Comparison of ENCODE assay signal across 32 cellular contexts in the genomic region with DNA sequence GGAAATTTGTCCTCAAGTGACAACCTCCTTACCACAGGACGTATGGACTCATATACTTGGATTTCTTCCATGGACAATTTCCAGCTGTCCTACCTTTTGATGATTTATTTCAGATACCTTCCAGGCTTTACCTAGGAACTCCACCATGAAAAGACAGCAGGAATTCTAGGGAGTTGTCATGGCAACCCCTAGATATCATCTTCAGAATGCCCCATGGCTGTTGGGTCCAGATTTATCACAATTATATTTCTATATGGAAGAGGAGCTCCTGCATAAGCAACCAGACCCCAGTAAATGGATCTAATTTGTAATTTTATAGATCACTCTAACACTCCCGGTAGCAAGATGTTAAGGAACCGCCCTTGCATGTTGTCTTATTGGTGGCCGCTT.
"Had no signal": no experiment of that assay in that cellular context is flagged by ENCODE, and none has a peak within 500 bp of the region (broad histone marks: within the 10 kb centered on the region; RNA-seq: fewer than 3 reads in every experiment).

No MANE protein-coding gene starts in this region.

- H3K36me3 Mint-ChIP-seq: activated naive CD4-positive, alpha-beta T cell treated with anti-CD3 and anti-CD28 coated beads, Interleukin-2, amount 10 ng/mL, durations not matched to agents 7 days and 5 days; activated naive CD8-positive, alpha-beta T cell treated with anti-CD3 and anti-CD28 coated beads, Interleukin-2, amount 10 ng/mL, durations not matched to agents 7 days and 5 days; stimulated activated effector memory CD8-positive, alpha-beta T cell treated with anti-CD3 and anti-CD28 coated beads, Interleukin-12 subunit alpha, Interleukin-12 subunit beta, amount 100 ng/mL, for 72 hours had no signal

- H3K9me3 Mint-ChIP-seq: activated naive CD4-positive, alpha-beta T cell treated with anti-CD3 and anti-CD28 coated beads, Interleukin-2, amount 10 ng/mL, durations not matched to agents 7 days and 5 days; activated naive CD8-positive, alpha-beta T cell treated with anti-CD3 and anti-CD28 coated beads, Interleukin-2, amount 10 ng/mL, durations not matched to agents 7 days and 5 days; T-helper 1 cell treated with Interleukin-12 subunit alpha and Interleukin-12 subunit beta and Interleukin-4 antibody, amounts not matched to agents 30 μg/mL and 1 μg/mL, for 36 hours had no signal

- H3K36me3 ChIP-seq: ascending aorta, brain microvascular endothelial cell, gastrocnemius medialis, left ventricle myocardium inferior, right lobe of liver, thyroid gland, upper lobe of left lung, vagina, WERI-Rb-1 had no signal

- ATAC-seq: activated CD4-positive, CD25-positive, alpha-beta regulatory T cell treated with anti-CD3 and anti-CD28 coated beads, Interleukin-2, amount 50 U/mL, for 24 hours; effector memory CD8-positive, alpha-beta T cell; right lobe of liver; stimulated activated effector memory CD8-positive, alpha-beta T cell treated with anti-CD3 and anti-CD28 coated beads, Interleukin-12 subunit alpha, Interleukin-12 subunit beta, amount 100 ng/mL, for 72 hours had no signal

- DNase-seq: activated CD4-positive, alpha-beta T cell treated with anti-CD3 and anti-CD28 coated beads for 48 hours; activated CD4-positive, alpha-beta T cell treated with anti-CD3 and anti-CD28 coated beads, Interleukin-2, amount 50 U/mL, for 48 hours; activated CD8-positive, alpha-beta memory T cell treated with anti-CD3 and anti-CD28 coated beads for 24 hours; activated CD8-positive, alpha-beta memory T cell treated with anti-CD3 and anti-CD28 coated beads, Interleukin-2, amount 50 U/mL, for 4 hours; activated gamma-delta T cell; activated naive CD4-positive, alpha-beta T cell treated with anti-CD3 and anti-CD28 coated beads, Interleukin-2, amount 10 ng/mL, durations not matched to agents 7 days and 5 days; activated naive CD8-positive, alpha-beta T cell treated with anti-CD3 and anti-CD28 coated beads, Interleukin-2, amount 10 ng/mL, durations not matched to agents 7 days and 5 days; activated T-cell treated with anti-CD3 and anti-CD28 coated beads, Interleukin-2, amount 50 U/mL, for 24 hours; brain microvascular endothelial cell; cortex of kidney; effector memory CD8-positive, alpha-beta T cell; erythroblast; glutamatergic neuron; left ventricle myocardium inferior; mesendoderm; occipital lobe; right lobe of liver; stimulated activated CD4-positive, alpha-beta T cell treated with anti-CD3 and anti-CD28 coated beads, Interleukin-4, amount 100 ng/mL, for 24 hours; T-helper 9 cell; thyroid gland; upper lobe of left lung; WERI-Rb-1 had no signal

- H3K4me1 Mint-ChIP-seq: activated naive CD4-positive, alpha-beta T cell treated with anti-CD3 and anti-CD28 coated beads, Interleukin-2, amount 10 ng/mL, durations not matched to agents 7 days and 5 days; activated naive CD8-positive, alpha-beta T cell treated with anti-CD3 and anti-CD28 coated beads, Interleukin-2, amount 10 ng/mL, durations not matched to agents 7 days and 5 days; stimulated activated effector memory CD8-positive, alpha-beta T cell treated with anti-CD3 and anti-CD28 coated beads, Interleukin-12 subunit alpha, Interleukin-12 subunit beta, amount 100 ng/mL, for 72 hours had no signal

- H3K27me3 Mint-ChIP-seq: activated naive CD4-positive, alpha-beta T cell treated with anti-CD3 and anti-CD28 coated beads, Interleukin-2, amount 10 ng/mL, durations not matched to agents 7 days and 5 days; activated naive CD8-positive, alpha-beta T cell treated with anti-CD3 and anti-CD28 coated beads, Interleukin-2, amount 10 ng/mL, durations not matched to agents 7 days and 5 days; activated T-cell treated with anti-CD3 and anti-CD28 coated beads, Interleukin-2, amount 50 U/mL, for 24 hours; effector memory CD8-positive, alpha-beta T cell; stimulated activated naive CD8-positive, alpha-beta T cell treated with anti-CD3 and anti-CD28 coated beads, Interleukin-15, Interleukin-2, amounts not matched to agents 100 ng/mL and 50 ng/mL, for 24 hours had no signal

- H3K27me3 ChIP-seq: ascending aorta, brain microvascular endothelial cell, gastrocnemius medialis, right lobe of liver, thyroid gland, upper lobe of left lung, vagina had no signal

- H3K27ac ChIP-seq: brain microvascular endothelial cell, gastrocnemius medialis, left ventricle myocardium inferior, right lobe of liver, skin epidermis, thyroid gland, upper lobe of left lung, vagina, WERI-Rb-1 had no signal

- H3K4me3 ChIP-seq: ascending aorta, gastrocnemius medialis, left ventricle myocardium inferior, lung, right lobe of liver, skin epidermis, thyroid gland, upper lobe of left lung, vagina had no signal

- H3K4me1 ChIP-seq: ascending aorta, gastrocnemius medialis, right lobe of liver, thyroid gland, vagina had no signal

- H3K9me3 ChIP-seq: ascending aorta, gastrocnemius medialis, right lobe of liver, thyroid gland, vagina had no signal

- H3K4me3 Mint-ChIP-seq: activated naive CD4-positive, alpha-beta T cell treated with anti-CD3 and anti-CD28 coated beads, Interleukin-2, amount 10 ng/mL, durations not matched to agents 7 days and 5 days; activated naive CD8-positive, alpha-beta T cell treated with anti-CD3 and anti-CD28 coated beads, Interleukin-2, amount 10 ng/mL, durations not matched to agents 7 days and 5 days; activated T-cell treated with anti-CD3 and anti-CD28 coated beads, Interleukin-2, amount 50 U/mL, for 24 hours; effector memory CD8-positive, alpha-beta T cell; nephron; stimulated activated effector memory CD8-positive, alpha-beta T cell treated with anti-CD3 and anti-CD28 coated beads, Interleukin-12 subunit alpha, Interleukin-12 subunit beta, amount 100 ng/mL, for 72 hours; stimulated activated naive CD8-positive, alpha-beta T cell treated with anti-CD3 and anti-CD28 coated beads, Interleukin-15, Interleukin-2, amounts not matched to agents 100 ng/mL and 50 ng/mL, for 24 hours; T-helper 1 cell treated with Interleukin-12 subunit alpha and Interleukin-12 subunit beta and Interleukin-4 antibody, amounts not matched to agents 30 μg/mL and 1 μg/mL, for 36 hours had no signal

- H3K27ac Mint-ChIP-seq: activated naive CD4-positive, alpha-beta T cell treated with anti-CD3 and anti-CD28 coated beads, Interleukin-2, amount 10 ng/mL, durations not matched to agents 7 days and 5 days; activated naive CD8-positive, alpha-beta T cell treated with anti-CD3 and anti-CD28 coated beads, Interleukin-2, amount 10 ng/mL, durations not matched to agents 7 days and 5 days; activated T-cell treated with anti-CD3 and anti-CD28 coated beads, Interleukin-2, amount 50 U/mL, for 24 hours; effector memory CD8-positive, alpha-beta T cell; nephron; stimulated activated effector memory CD8-positive, alpha-beta T cell treated with anti-CD3 and anti-CD28 coated beads, Interleukin-12 subunit alpha, Interleukin-12 subunit beta, amount 100 ng/mL, for 72 hours; stimulated activated naive CD8-positive, alpha-beta T cell treated with anti-CD3 and anti-CD28 coated beads, Interleukin-15, Interleukin-2, amounts not matched to agents 100 ng/mL and 50 ng/mL, for 24 hours; T-helper 1 cell treated with Interleukin-12 subunit alpha and Interleukin-12 subunit beta and Interleukin-4 antibody, amounts not matched to agents 30 μg/mL and 1 μg/mL, for 36 hours had no signal
